ENCODE assay signal across 8 cellular contexts in genomic region chrX:47581731-47582647, GRCh38. TPM values are rescaled to one million over a fixed set of nuclear protein-coding genes. Genes with fewer than 3 reads are reported as not detected.
DNase-seq lines count a peak whose midpoint lies in the region; ATAC-seq and TF ChIP-seq lines count a peak whose summit lies in the region.

TIMP1 (plus strand) TSS chrX:47582436; CDS start chrX:47583416, 980 bp downstream.

- H3K4me3 ChIP-seq in AG04450 (ENCODE audit: low read depth, low read length) (peak within 1 kb of the TSS; percentile 79), fibroblast of pulmonary artery (replicated peaks; ENCODE audit: low read depth, low read length) (peak within 1 kb of the TSS; percentile 77)

- DNase-seq in AG04450 (ENCODE audit: low read depth, low spot score) (peak; percentile 78), RPMI8226 (peak; percentile 91), fibroblast of pulmonary artery (ENCODE audit: low read depth) (peak; percentile 95)
- DNase-seq in activated T-helper 9 cell treated with anti-CD3 and anti-CD28 coated beads, Interleukin-2, amount 50 U/mL, for 16 hours (ENCODE audit: low read depth): peak; percentile 74
- DNase-seq in stimulated activated naive CD8-positive, alpha-beta T cell treated with anti-CD3 and anti-CD28 coated beads, Interleukin-15, Interleukin-2, amounts not matched to agents 100 U/mL and 50 U/mL, for 24 hours: peak; percentile 82

- peak within 1 kb of the TSS; percentile 78 to 81 (median 78) for H3K27ac Mint-ChIP-seq in nephron

- ATAC-seq in HG03378 (IDR thresholded peaks at IDR 0.05; ENCODE audit: unreplicated experiment): peak; percentile 83
- peak; percentile 88 for ATAC-seq in stimulated activated naive CD8-positive, alpha-beta T cell treated with anti-CD3 and anti-CD28 coated beads, Interleukin-15, Interleukin-2, amounts not matched to agents 100 U/mL and 50 U/mL, for 24 hours

- H3K4me3 Mint-ChIP-seq in nephron: peak within 1 kb of the TSS; percentile 75 to 83 (median 80)

- CTCF ChIA-PET in AG04450 (lab: Charles Lee): no interaction called here

- H3K27me3 Mint-ChIP-seq in nephron (ENCODE audit: low read depth): no peaks in the 10 kb centered on the region

- peak; percentile 56 for TF ChIP-seq POLR2A in GM19193 (IDR thresholded peaks at IDR 0.05; ENCODE audit: extremely low read depth, insufficient read depth, insufficient read length)

- peaks cover 18% of the 10 kb centered on the region for H3K9me3 Mint-ChIP-seq in nephron

- TF ChIP-seq CTCF in AG04450 (IDR thresholded peaks at IDR 0.05; ENCODE audit: low read depth, low read length) (no peak), fibroblast of pulmonary artery (IDR thresholded peaks at IDR 0.05; ENCODE audit: low read length, missing control alignments) (no peak), nephron (IDR thresholded peaks at IDR 0.05; ENCODE audit: unreplicated experiment in 3 of 3) (no peak)

- no peaks in the 10 kb centered on the region for H3K9me3 ChIP-seq in AG04450 (ENCODE audit: control insufficient read depth, insufficient read depth, low read length)

- H3K27ac ChIP-seq in AG04450 (ENCODE audit: low read depth, low read length): peak within 1 kb of the TSS; percentile 68

- H3K36me3 Mint-ChIP-seq in nephron (ENCODE audit: low read depth): no peaks in the 10 kb centered on the region

- no peaks in the 10 kb centered on the region for H3K27me3 ChIP-seq in AG04450 (ENCODE audit: control insufficient read depth, insufficient read depth, low read length)

- H3K4me1 Mint-ChIP-seq in nephron: peaks cover 35% of the 10 kb centered on the region

- POLR2A ChIA-PET in AG04450 (lab: Yijun Ruan, JAX): interaction anchor here (0.6 to 1.3 kb wide), 6 partner anchors 14 to 56 kb away, joined by 3 to 6 read pairs (median 4); no protein-coding TSS in a partner anchor

RNA-seq across cellular contexts. Expression of gene TIMP1, which starts in this region (rescaled TPM):
- 1,256 and 2,140 TPM in 2 replicates for polyA plus RNA-seq in AG04450 (2011; rRNA removed)
- polyA minus RNA-seq in AG04450 (2011; rRNA and poly(A)+ RNA removed): 1,655 and 2,290 TPM in 2 replicates

Comparison
In these comparisons a context has a peak if more than half of its experiments do, and no peak if none do; other contexts are left out.
1. Peak in every context shown above with its lines: DNase-seq, ATAC-seq, H3K4me3 ChIP-seq and H3K27ac ChIP-seq.